32 cellular contexts compared by ENCODE assay signal in genomic region chr6:138142806-138143205, GRCh38. TPM values are rescaled to one million over a fixed set of nuclear protein-coding genes. Genes with fewer than 3 reads are reported as not detected.
"Had no signal": no experiment of that assay in that cellular context is flagged by ENCODE, and none has a peak within 500 bp of the region (broad histone marks: within the 10 kb centered on the region; RNA-seq: fewer than 3 reads in every experiment).

No MANE protein-coding gene starts in this region.

- H3K4me1 Mint-ChIP-seq: naive thymus-derived CD4-positive, alpha-beta T cell; natural killer cell; nephron; neural progenitor cell; stimulated activated naive CD8-positive, alpha-beta T cell treated with anti-CD3 and anti-CD28 coated beads, Interleukin-15, amount 100 ng/mL, for 72 hours had no signal

- DNase-seq: naive thymus-derived CD4-positive, alpha-beta T cell; natural killer cell; occipital lobe; ovary; posterior cingulate gyrus; psoas muscle; right cardiac atrium; spleen; stimulated activated CD4-positive, alpha-beta T cell treated with anti-CD3 and anti-CD28 coated beads, Interleukin-12 subunit alpha, Interleukin-12 subunit beta, amount 100 ng/mL, for 4 hours; stimulated activated CD4-positive, alpha-beta T cell treated with anti-CD3 and anti-CD28 coated beads, Interleukin-1b, Interleukin-23, amount 100 ng/mL, for 48 hours; stimulated activated CD4-positive, alpha-beta T cell treated with anti-CD3 and anti-CD28 coated beads, Interleukin-4, amount 100 ng/mL, for 1 hour; stimulated activated CD4-positive, alpha-beta T cell treated with anti-CD3 and anti-CD28 coated beads, Interleukin-4, amount 100 ng/mL, for 4 hours; stimulated activated CD8-positive, alpha-beta memory T cell treated with anti-CD3 and anti-CD28 coated beads, Interleukin-4, amount 100 ng/mL, for 48 hours; stimulated activated naive CD4-positive, alpha-beta T cell; stimulated activated naive CD8-positive, alpha-beta T cell treated with anti-CD3 and anti-CD28 coated beads, Interleukin-15, amount 100 ng/mL, for 72 hours; stimulated activated naive CD8-positive, alpha-beta T cell treated with anti-CD3 and anti-CD28 coated beads, Interleukin-15, Interleukin-2, amounts not matched to agents 100 U/mL and 50 U/mL, for 24 hours; substantia nigra; testis; tibial artery; transverse colon; upper lobe of right lung; uterus had no signal

- ATAC-seq: naive thymus-derived CD4-positive, alpha-beta T cell; natural killer cell; psoas muscle; right cardiac atrium; sciatic nerve; stimulated activated memory B cell treated with anti-CD40 and anti-IgM and Interleukin-4, amounts not matched to agents 10 μg/mL and 1 μg/mL and 100 μg/mL, for 72 hours; stimulated activated naive CD8-positive, alpha-beta T cell treated with anti-CD3 and anti-CD28 coated beads, Interleukin-15, amount 100 ng/mL, for 72 hours; stimulated activated naive CD8-positive, alpha-beta T cell treated with anti-CD3 and anti-CD28 coated beads, Interleukin-15, Interleukin-2, amounts not matched to agents 100 U/mL and 50 U/mL, for 24 hours; upper lobe of right lung had no signal

- H3K9ac ChIP-seq: neural progenitor cell, parathyroid adenoma had no signal

- H2AFZ ChIP-seq: neural progenitor cell, parathyroid adenoma had no signal

- H3K4me3 Mint-ChIP-seq: naive thymus-derived CD4-positive, alpha-beta T cell; natural killer cell; nephron; neural progenitor cell; stimulated activated memory B cell treated with anti-CD40 and anti-IgM and Interleukin-4, amounts not matched to agents 10 μg/mL and 1 μg/mL and 100 μg/mL, for 72 hours; stimulated activated naive CD8-positive, alpha-beta T cell treated with anti-CD3 and anti-CD28 coated beads, Interleukin-15, amount 100 ng/mL, for 72 hours; type B pancreatic cell had no signal

- H3K4me1 ChIP-seq: neural progenitor cell, parathyroid adenoma, psoas muscle, spleen, suprapubic skin, testis, tibial artery, transverse colon, upper lobe of right lung, uterus had no signal

- H3K27ac Mint-ChIP-seq: naive thymus-derived CD4-positive, alpha-beta T cell; natural killer cell; nephron; neural progenitor cell; progenitor cell of endocrine pancreas; stimulated activated memory B cell treated with anti-CD40 and anti-IgM and Interleukin-4, amounts not matched to agents 10 μg/mL and 1 μg/mL and 100 μg/mL, for 72 hours; stimulated activated naive CD8-positive, alpha-beta T cell treated with anti-CD3 and anti-CD28 coated beads, Interleukin-15, amount 100 ng/mL, for 72 hours; type B pancreatic cell had no signal

- H3K9me3 Mint-ChIP-seq: natural killer cell, nephron, neural progenitor cell, type B pancreatic cell had no signal

- H3K79me2 ChIP-seq: parathyroid adenoma had no signal

- H3K27me3 Mint-ChIP-seq: progenitor cell of endocrine pancreas had no signal

- H3K27ac ChIP-seq: neural progenitor cell, ovary, parathyroid adenoma, psoas muscle, skin epidermis, spleen, suprapubic skin, testis, tibial artery, transverse colon, upper lobe of right lung, uterus had no signal

- H3K4me3 ChIP-seq: neural progenitor cell, ovary, psoas muscle, skin epidermis, smooth muscle cell, spleen, suprapubic skin, testis, tibial artery, transverse colon, upper lobe of right lung, uterus had no signal

- H3K36me3 Mint-ChIP-seq: naive thymus-derived CD4-positive, alpha-beta T cell; natural killer cell; neural progenitor cell; stimulated activated memory B cell treated with anti-CD40 and anti-IgM and Interleukin-4, amounts not matched to agents 10 μg/mL and 1 μg/mL and 100 μg/mL, for 72 hours; type B pancreatic cell had no signal

- H3K27me3 ChIP-seq: neural progenitor cell, ovary, testis, tibial artery, transverse colon, upper lobe of right lung had no signal

- H3K36me3 ChIP-seq: neural progenitor cell, ovary, spleen, suprapubic skin, tibial artery, transverse colon, upper lobe of right lung, uterus had no signal

- H3K9me3 ChIP-seq: ovary, psoas muscle, spleen, suprapubic skin, testis, tibial artery, transverse colon, upper lobe of right lung, uterus had no signal

- H3K4me2 ChIP-seq: neural progenitor cell, smooth muscle cell had no signal

RNA-seq across cellular contexts. Expression of gene ARFGEF3, which starts 18.9 kb away (rescaled TPM):
- polyA plus RNA-seq: naive thymus-derived CD4-positive, alpha-beta T cell had no signal
